14 cellular contexts compared by ENCODE assay signal in the genomic region with DNA sequence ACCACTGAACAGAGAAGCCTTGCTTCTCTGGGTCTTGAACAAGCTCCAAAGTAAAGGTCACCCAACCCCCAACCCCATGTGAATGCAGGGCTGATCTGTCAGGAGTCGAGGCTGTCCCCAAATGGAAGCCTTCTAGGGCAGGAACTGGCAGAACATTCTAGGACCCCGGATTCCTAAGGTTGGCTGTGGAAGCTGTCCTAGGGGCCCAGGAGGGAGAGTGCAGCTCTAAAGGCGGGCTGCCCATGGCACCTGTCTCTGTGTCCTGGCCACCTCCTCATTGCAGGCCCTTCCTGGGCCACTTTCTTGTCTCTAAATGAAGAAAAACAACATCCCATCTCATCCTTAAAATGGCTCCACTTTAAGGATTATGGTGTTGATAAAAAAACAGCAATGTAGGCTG. TPM values are rescaled to one million over a fixed set of nuclear protein-coding genes. Genes with fewer than 3 reads are reported as not detected.
DNase-seq lines count a peak whose midpoint lies in the region; ATAC-seq and TF ChIP-seq lines count a peak whose summit lies in the region.
"Had no signal": no experiment of that assay in that cellular context is flagged by ENCODE, and none has a peak within 500 bp of the region (broad histone marks: within the 10 kb centered on the region; RNA-seq: fewer than 3 reads in every experiment).

No MANE protein-coding gene starts in this region.

- TF ChIP-seq CTCF in hepatocyte (IDR thresholded peaks at IDR 0.05; ENCODE audit: poor library complexity) (no peak), right lobe of liver (IDR thresholded peaks at IDR 0.05) (no peak), MCF 10A (IDR thresholded peaks at IDR 0.05; ENCODE audit: unreplicated experiment) (no peak), mesothelial cell of epicardium (IDR thresholded peaks at IDR 0.05; ENCODE audit: unreplicated experiment) (no peak)

- CTCF ChIA-PET in MCF 10A (lab: Yijun Ruan, JAX): interaction anchor here (1.8 kb wide), 1 partner anchor 28 kb away, joined by 5 read pairs; no protein-coding TSS in a partner anchor

- TF ChIP-seq POLR2A in right lobe of liver (IDR thresholded peaks at IDR 0.05): no peak

- no peak overlapping the region for H3K4me3 Mint-ChIP-seq in MCF 10A (ENCODE audit: unreplicated experiment)
- H3K4me3 Mint-ChIP-seq in mesothelial cell of epicardium: no peak overlapping the region
- H3K4me3 Mint-ChIP-seq: CD4-positive, alpha-beta T cell had no signal

- H3K9me3 ChIP-seq in hepatocyte (ENCODE audit: low read depth): no peaks in the 10 kb centered on the region
- no peaks in the 10 kb centered on the region for H3K9me3 ChIP-seq in right lobe of liver
- H3K9me3 ChIP-seq: Caco-2, HAP-1 had no signal

- H3K27me3 ChIP-seq in hepatocyte: no peaks in the 10 kb centered on the region
- no peaks in the 10 kb centered on the region for H3K27me3 ChIP-seq in right lobe of liver

- 82% methylated on average over 3 of the region's 3 CpGs for WGBS in hepatocyte (ENCODE audit: low lambda C conversion rate, missing lambda C conversion rate)
- WGBS in right lobe of liver (ENCODE audit: insufficient coverage, low coverage, low lambda C conversion rate, missing lambda C conversion rate): 100% methylated on average over 1 of the region's 3 CpGs

- H3K9me3 Mint-ChIP-seq in MCF 10A (ENCODE audit: unreplicated experiment): no peaks in the 10 kb centered on the region
- H3K9me3 Mint-ChIP-seq in mesothelial cell of epicardium: peaks cover 13% of the 10 kb centered on the region
- H3K9me3 Mint-ChIP-seq: CD4-positive, alpha-beta T cell had no signal

- H3K9me2 ChIP-seq in hepatocyte (replicated peaks; ENCODE audit: insufficient read depth): no peaks in the 10 kb centered on the region

- H3K4me1 ChIP-seq in hepatocyte (ENCODE audit: insufficient read depth) (peaks cover 7% of the 10 kb centered on the region), right lobe of liver (peaks cover 0 to 23% (median 11%) of the 10 kb centered on the region in 4 donors)
- H3K4me1 ChIP-seq: Caco-2, HAP-1 had no signal

- H3K4me1 Mint-ChIP-seq in MCF 10A (ENCODE audit: insufficient read depth, unreplicated experiment): no peaks in the 10 kb centered on the region
- H3K4me1 Mint-ChIP-seq in mesothelial cell of epicardium: no peaks in the 10 kb centered on the region

- no TSS peak for BruUV-seq in MCF 10A (replicated peaks; lab: Mats Ljungman, UMichigan)

- H3K36me3 Mint-ChIP-seq in MCF 10A (ENCODE audit: insufficient read depth, unreplicated experiment) (no peaks in the 10 kb centered on the region), mesothelial cell of epicardium (no peaks in the 10 kb centered on the region)

- H3K79me2 ChIP-seq in hepatocyte: no peaks in the 10 kb centered on the region

- H2AFZ ChIP-seq in hepatocyte: no peak overlapping the region
- H2AFZ ChIP-seq: GM23248 had no signal

- H3K27ac Mint-ChIP-seq in MCF 10A (ENCODE audit: low read depth, unreplicated experiment) (no peak overlapping the region), mesothelial cell of epicardium (no peak overlapping the region)
- H3K27ac Mint-ChIP-seq: CD4-positive, alpha-beta T cell had no signal

- H4K20me1 ChIP-seq in hepatocyte (ENCODE audit: insufficient read depth, poor library complexity, severe bottlenecking): no peaks in the 10 kb centered on the region

- H3K27ac ChIP-seq in hepatocyte (peak overlapping the region; percentile 81), right lobe of liver (peak overlapping the region in 1 of 3 donors; percentile 64)
- H3K27ac ChIP-seq: C4-2B, GM23248 had no signal

- POLR2A ChIA-PET in MCF 10A (lab: Yijun Ruan, JAX): no interaction called here

- H3K27me3 Mint-ChIP-seq in MCF 10A (ENCODE audit: insufficient read depth, unreplicated experiment) (peaks cover 40% of the 10 kb centered on the region), mesothelial cell of epicardium (ENCODE audit: low read depth) (peaks cover 33% of the 10 kb centered on the region)

- H3K4me2 ChIP-seq in hepatocyte: no peak overlapping the region

- intact Hi-C loops in right lobe of liver (cut with DNase I): no loop called here
- intact Hi-C loops in posterior vena cava (cut with DNase I): no loop called here
- intact Hi-C loops in MCF 10A (cut with micrococcal nuclease): no loop called here

- DNase-seq in hepatocyte (ENCODE audit: low spot score) (no peak), right lobe of liver (no peak), posterior vena cava (ENCODE audit: low spot score) (peak; percentile 28), MCF 10A (ENCODE audit: unreplicated experiment) (no peak), mesothelial cell of epicardium (ENCODE audit: low spot score in 2 of 2, unreplicated experiment in 2 of 2) (no peak)
- DNase-seq: AML-193; CD4-positive, alpha-beta T cell; DMS79; GDM1; GM23248 had no signal

- H3K4me3 ChIP-seq in hepatocyte (no peak overlapping the region), right lobe of liver (no peak overlapping the region)
- H3K4me3 ChIP-seq: GM23248, HAP-1 had no signal

- H3K36me3 ChIP-seq in hepatocyte (replicated peaks; ENCODE audit: insufficient read depth, low read depth): no peaks in the 10 kb centered on the region
- no peaks in the 10 kb centered on the region for H3K36me3 ChIP-seq in right lobe of liver
- H3K36me3 ChIP-seq: HAP-1 had no signal

- ATAC-seq in right lobe of liver (peak; percentile 7 to 56 (median 31)), HG03521 (IDR thresholded peaks at IDR 0.05; ENCODE audit: unreplicated experiment) (no peak)

RNA-seq across cellular contexts. Expression of gene SEC61A1, which starts 53.6 kb away (rescaled TPM):
- 268 and 293 TPM in 2 replicates for total RNA-seq in hepatocyte
- polyA plus RNA-seq in hepatocyte: 251 and 299 TPM in 2 replicates
- total RNA-seq in right lobe of liver: 100 to 1,000 TPM; 120 to 187 (median 151) TPM
- 100 to 1,000 TPM; 188 to 199 TPM for total RNA-seq in posterior vena cava
- 418 and 519 TPM in 2 replicates for total RNA-seq in MCF 10A (2022)
- total RNA-seq in mesothelial cell of epicardium: 205 to 207 TPM (median 206 TPM) in 3 replicates
